Comparison of ENCODE assay signal across 8 cellular contexts in the genomic region with DNA sequence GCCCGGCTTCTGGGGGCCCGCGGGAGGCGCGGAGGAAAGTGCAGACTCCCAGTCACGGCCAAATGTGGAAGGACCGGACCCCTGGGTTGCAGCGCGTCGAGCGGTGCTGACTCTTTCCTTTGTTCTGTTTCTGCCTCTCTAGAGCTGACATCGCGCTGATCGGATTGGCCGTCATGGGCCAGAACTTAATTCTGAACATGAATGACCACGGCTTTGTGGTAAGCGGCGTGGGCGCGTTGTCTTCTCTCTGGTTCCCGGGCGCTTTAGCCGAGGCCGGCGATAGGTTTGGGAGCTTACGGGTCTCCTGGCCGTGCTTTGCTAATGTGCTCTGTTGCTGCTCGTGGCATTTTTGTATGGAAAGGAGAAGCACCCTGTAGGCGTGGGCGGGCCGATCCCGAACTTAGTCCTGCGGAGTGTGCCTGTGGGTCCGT. TPM values are rescaled to one million over a fixed set of nuclear protein-coding genes. Genes with fewer than 3 reads are reported as not detected.
A peak's percentile ranks its signal among the peaks of the same experiment; 100 is the strongest.
DNase-seq lines count a peak whose midpoint lies in the region; ATAC-seq and TF ChIP-seq lines count a peak whose summit lies in the region.

No MANE protein-coding gene starts in this region.

- CTCF ChIA-PET in RWPE1 (lab: Yijun Ruan, JAX): interaction anchor here (0.6 to 1.9 kb wide), 3 partner anchors 22 to 468 kb away, joined by 3 to 10 read pairs (median 3); no protein-coding TSS in a partner anchor

- H3K4me2 ChIP-seq in mesendoderm (ENCODE audit: low read length): peak overlapping the region; percentile 62

- H3K79me1 ChIP-seq in mesendoderm (ENCODE audit: low read length): peaks cover 2% of the 10 kb centered on the region

- H3K27me3 ChIP-seq in duodenal mucosa (ENCODE audit: control insufficient read depth in 1 of 2, insufficient read depth in 2 of 2, low read length in 2 of 2): no peaks in the 10 kb centered on the region
- no peaks in the 10 kb centered on the region for H3K27me3 ChIP-seq in mesendoderm (ENCODE audit: insufficient read depth, low read length, poor library complexity)
- no peaks in the 10 kb centered on the region for H3K27me3 ChIP-seq in thyroid gland

- H2BK5ac ChIP-seq in mesendoderm (ENCODE audit: low read length): no peak overlapping the region

- no peak overlapping the region for H3K23ac ChIP-seq in mesendoderm (ENCODE audit: low read length)

- peaks cover 45% of the 10 kb centered on the region for H3K4me1 Mint-ChIP-seq in activated T-cell treated with anti-CD3 and anti-CD28 coated beads, Interleukin-2, amount 50 U/mL, for 24 hours (ENCODE audit: low read depth)

- no peaks in the 10 kb centered on the region for H3K27me3 Mint-ChIP-seq in activated T-cell treated with anti-CD3 and anti-CD28 coated beads, Interleukin-2, amount 50 U/mL, for 24 hours

- no peak overlapping the region for H4K5ac ChIP-seq in mesendoderm (ENCODE audit: low read length)

- H3K27ac Mint-ChIP-seq in activated T-cell treated with anti-CD3 and anti-CD28 coated beads, Interleukin-2, amount 50 U/mL, for 24 hours: peak overlapping the region; percentile 91

- H2BK120ac ChIP-seq in mesendoderm (ENCODE audit: low read depth, low read length): no peak overlapping the region

- TF ChIP-seq POLR2A in thyroid gland (IDR thresholded peaks at IDR 0.05): no peak

- TF ChIP-seq CTCF in RWPE1 (conservative IDR thresholded peaks at IDR 0.05; ENCODE audit: low read depth) (no peak), thyroid gland (IDR thresholded peaks at IDR 0.05) (no peak)

- no peak overlapping the region for H2BK15ac ChIP-seq in mesendoderm (replicated peaks; ENCODE audit: low read depth)

- H3K9me3 Mint-ChIP-seq in activated T-cell treated with anti-CD3 and anti-CD28 coated beads, Interleukin-2, amount 50 U/mL, for 24 hours: no peaks in the 10 kb centered on the region

- DNase-seq in activated T-cell treated with anti-CD3 and anti-CD28 coated beads, Interleukin-2, amount 50 U/mL, for 24 hours: no peak
- DNase-seq in activated T-cell treated with anti-CD3 and anti-CD28 coated beads for 4 hours (no peak), RWPE1 (ENCODE audit: low spot score) (peak; percentile 20), mesendoderm (no peak), thyroid gland (no peak), NAMALWA (ENCODE audit: low spot score) (no peak)

- intact Hi-C loops in thyroid gland (cut with DNase I): no loop called here

- H3K9ac ChIP-seq in duodenal mucosa (ENCODE audit: low read depth in 1 of 2, low read length in 2 of 2) (peak overlapping the region; percentile 31 to 94), mesendoderm (ENCODE audit: low read length) (peak overlapping the region; percentile 96)

- H3K27ac ChIP-seq in RWPE1: peak overlapping the region; percentile 95
- H3K27ac ChIP-seq in duodenal mucosa (ENCODE audit: low read depth, low read length): peak overlapping the region; percentile 85
- peak overlapping the region; percentile 91 for H3K27ac ChIP-seq in mesendoderm (ENCODE audit: low read depth, low read length)
- H3K27ac ChIP-seq in thyroid gland: peak overlapping the region in 2 of 3 donors; percentile 80 to 98

- no CpG with 5 or more reads among the region's 34 CpGs for WGBS in mesendoderm (ENCODE audit: extremely low coverage, insufficient coverage, low lambda C conversion rate)
- whole genome bisulfite sequencing in thyroid gland, 2 donors: 1 to 2% methylated on average over 21 to 28 of the region's 34 CpGs

- peaks cover 17% of the 10 kb centered on the region for H3K79me2 ChIP-seq in mesendoderm (ENCODE audit: control insufficient read depth, insufficient read depth, low read length)

- H3K4me1 ChIP-seq in duodenal mucosa (ENCODE audit: control insufficient read depth in 1 of 2, insufficient read depth in 2 of 2, low read length in 2 of 2): peaks cover 11 to 20% of the 10 kb centered on the region in 2 donors
- H3K4me1 ChIP-seq in mesendoderm (ENCODE audit: control insufficient read depth, low read depth, low read length): no peaks in the 10 kb centered on the region
- peaks cover 15 to 23% of the 10 kb centered on the region in 2 donors for H3K4me1 ChIP-seq in thyroid gland

- no peak for ATAC-seq in HG03457 (IDR thresholded peaks at IDR 0.05; ENCODE audit: unreplicated experiment)

- H3K36me3 Mint-ChIP-seq in activated T-cell treated with anti-CD3 and anti-CD28 coated beads, Interleukin-2, amount 50 U/mL, for 24 hours (ENCODE audit: low read depth): peaks cover 52% of the 10 kb centered on the region

- H3K18ac ChIP-seq in mesendoderm (ENCODE audit: low read length): peak overlapping the region; percentile 47

- peak overlapping the region; percentile 98 for H3K56ac ChIP-seq in mesendoderm (ENCODE audit: low read length)

- H2AK5ac ChIP-seq in mesendoderm (ENCODE audit: low read length): no peak overlapping the region

- no peak overlapping the region for H4K8ac ChIP-seq in mesendoderm (ENCODE audit: low read depth, low read length)

- H3K4me3 ChIP-seq in duodenal mucosa (ENCODE audit: low read depth in 1 of 2, low read length in 2 of 2): peak overlapping the region; percentile 88 to 93
- peak overlapping the region; percentile 95 for H3K4me3 ChIP-seq in mesendoderm (ENCODE audit: low read length)
- H3K4me3 ChIP-seq in thyroid gland (replicated peaks in 1 of 3): peak overlapping the region; percentile 63 to 78 (median 73)

- peaks cover 17 to 22% of the 10 kb centered on the region in 2 donors for H3K36me3 ChIP-seq in duodenal mucosa (ENCODE audit: control insufficient read depth in 1 of 2, insufficient read depth in 2 of 2, low read length in 2 of 2)
- H3K36me3 ChIP-seq in mesendoderm (ENCODE audit: control insufficient read depth, insufficient read depth, low read length): peaks cover 7% of the 10 kb centered on the region
- H3K36me3 ChIP-seq in thyroid gland: peaks cover 21 to 23% of the 10 kb centered on the region in 2 donors

- H3K4me3 Mint-ChIP-seq in activated T-cell treated with anti-CD3 and anti-CD28 coated beads, Interleukin-2, amount 50 U/mL, for 24 hours: peak overlapping the region; percentile 92

- POLR2A ChIA-PET in RWPE1 (lab: Yijun Ruan, JAX; ENCODE audit: low non-redundant PET): interaction anchor here (1.1 kb wide), 1 partner anchor 31 kb away, joined by 4 read pairs; the partner anchor contains the start of gene CENPS

- H3K4ac ChIP-seq in mesendoderm (ENCODE audit: low read depth, low read length): no peak overlapping the region

- H3K9me3 ChIP-seq in duodenal mucosa (ENCODE audit: control insufficient read depth in 1 of 2, low read length in 2 of 2) (no peaks in the 10 kb centered on the region), thyroid gland (no peaks in the 10 kb centered on the region)

RNA-seq across cellular contexts. Expression of gene PGD, which starts 0.6 kb away (rescaled TPM):
- polyA plus RNA-seq in mesendoderm (2013, experiment 1 of 2): 239 TPM
- 233 TPM for polyA plus RNA-seq in mesendoderm (2013, experiment 2 of 2)
- 100 to 1,000 TPM; 153 to 357 (median 196) TPM for total RNA-seq in thyroid gland

RNA-seq across cellular contexts. Expression of gene CENPS, which starts 30.7 kb away (rescaled TPM):
- 26.1 TPM for polyA plus RNA-seq in mesendoderm (2013, experiment 1 of 2)
- polyA plus RNA-seq in mesendoderm (2013, experiment 2 of 2): 26.1 TPM
- total RNA-seq in thyroid gland: 10 to 100 TPM in 2 of 4 donors, 1 to 10 TPM in 2; 5.8 to 22.4 (median 11.4) TPM

RNA-seq across cellular contexts. Expression of gene CORT, which starts 50.3 kb away (rescaled TPM):
- polyA plus RNA-seq in mesendoderm (2013, experiment 1 of 2): 0.34 TPM
- polyA plus RNA-seq in mesendoderm (2013, experiment 2 of 2): 0.36 TPM
- total RNA-seq in thyroid gland: under 1 TPM in 2 of 4 donors, not detected in 2; 0.54 to 0.89 TPM
